ENCODE assay signal across 1 cellular context in the genomic region with DNA sequence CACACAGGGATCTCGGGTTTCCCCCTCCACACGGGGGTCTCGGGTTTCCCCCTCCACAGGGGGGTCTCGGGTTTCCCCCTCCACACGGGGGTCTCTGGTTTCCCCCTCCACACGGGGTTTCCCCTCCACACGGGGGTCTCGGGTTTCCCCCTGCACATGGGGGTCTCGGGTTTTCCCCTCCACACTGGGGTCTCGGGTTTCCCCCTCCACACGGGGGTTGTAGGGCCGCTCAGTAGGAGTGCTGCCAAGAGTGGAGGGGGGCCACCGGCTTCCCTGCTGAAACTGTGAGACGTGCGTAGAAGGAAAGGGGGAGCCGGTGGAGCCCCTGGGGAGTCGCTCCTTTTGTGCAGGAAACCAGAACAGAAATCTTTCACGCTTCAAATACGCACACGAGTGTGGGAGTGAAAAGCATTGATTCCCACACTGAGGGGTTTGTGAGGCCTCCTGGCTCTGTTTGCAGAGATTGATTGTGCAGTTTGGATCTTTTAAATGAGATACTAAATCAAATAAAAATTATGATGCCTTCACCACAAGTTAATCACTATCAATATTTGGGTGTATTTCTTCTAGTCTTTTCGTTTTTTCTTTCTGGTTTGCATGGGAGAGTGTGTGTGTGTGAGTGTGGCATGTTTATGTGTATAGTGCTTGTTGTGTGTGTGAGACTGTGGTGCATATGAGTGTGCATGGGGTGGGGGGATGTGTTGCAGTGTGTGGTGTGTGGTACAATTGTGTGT.
TF ChIP-seq lines count a peak whose summit lies in the region.

No MANE protein-coding gene starts in this region.

TF ChIP-seq in GM12878, 131 proteins besides CTCF, POLR2A, EP300 and RAD21 (continued from another document):
- TF ChIP-seq ZNF592 (IDR thresholded peaks at IDR 0.05) (0 out of 2 replicates have a peak, but pooled peaks have one; percentile 29), PAX8 (IDR thresholded peaks at IDR 0.05) (no peak), TBL1XR1 (IDR thresholded peaks at IDR 0.05; ENCODE audit: low read depth, low read length) (no peak), SKIL (IDR thresholded peaks at IDR 0.05; ENCODE audit: low read depth, poor library complexity, severe bottlenecking) (peak; percentile 40), EED (IDR thresholded peaks at IDR 0.05; ENCODE audit: low read depth) (no peak; the same call in 1 of the 2 replicates), NR2C1 (IDR thresholded peaks at IDR 0.05) (no peak), TCF12 (IDR thresholded peaks at IDR 0.05; ENCODE audit: low read depth, low read length) (0 out of 2 replicates have a peak, but pooled peaks have one; percentile 46), SIN3A (IDR thresholded peaks at IDR 0.05; ENCODE audit: low read depth, low read length) (no peak), GATAD2B (conservative IDR thresholded peaks at IDR 0.05; ENCODE audit: low read depth) (peak; percentile 33; the same call in 1 of the 2 replicates), STAT1 (conservative IDR thresholded peaks at IDR 0.05) (no peak)
TF ChIP-seq in GM12878: peak in this region for 22.
